Comparison of ENCODE assay signal across 17 cellular contexts in the genomic region with DNA sequence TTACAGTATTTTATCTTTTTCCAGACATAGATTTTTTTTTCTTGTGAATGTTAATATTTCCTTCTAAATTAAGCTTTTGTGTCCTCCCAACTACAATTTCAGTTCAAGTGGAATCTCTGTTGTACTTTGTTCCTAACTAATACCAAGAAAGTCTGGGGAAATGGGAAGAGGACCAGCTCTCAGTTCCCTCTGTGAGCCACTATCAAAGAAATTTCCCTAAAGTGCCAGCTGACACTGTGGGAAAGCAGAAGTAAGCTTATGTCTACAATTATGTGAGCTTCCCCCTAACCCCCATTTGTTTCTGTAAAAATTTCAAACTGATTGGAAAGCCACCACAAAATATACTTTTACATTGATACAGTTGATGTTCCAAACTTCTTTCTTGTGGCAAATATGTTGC.
DNase-seq lines count a peak whose midpoint lies in the region; ATAC-seq, FAIRE-seq and TF ChIP-seq lines count a peak whose summit lies in the region.
"Had no signal": no experiment of that assay in that cellular context is flagged by ENCODE, and none has a peak within 500 bp of the region (broad histone marks: within the 10 kb centered on the region; RNA-seq: fewer than 3 reads in every experiment).

No MANE protein-coding gene starts in this region.

- DNase-seq in Ammon's horn (ENCODE audit: low spot score), result peak; percentile 23
- peak; percentile 44 for DNase-seq in MV-4-11 (lab: John Stamatoyannopoulos, UW)
- DNase-seq in astrocyte (ENCODE audit: low read depth), result no peak
- peak; percentile 1 for DNase-seq in midbrain (lab: John Stamatoyannopoulos, UW)
- no peak for DNase-seq in central memory CD4-positive, alpha-beta T cell
- no peak for DNase-seq in GM10248 (ENCODE audit: extremely low spot score)
- DNase-seq: Calu3; CD4-positive, alpha-beta memory T cell; HCEC 1CT; NCI-H2081 treated with DMSO at 0.1 percent for 48 hours; SK-N-SH; T-helper 1 cell had no signal

- FAIRE-seq in astrocyte (lab: Jason Lieb, UNC), result no peak
- FAIRE-seq: HTR-8/SVneo had no signal

- H3K4me1 ChIP-seq in astrocyte (ENCODE audit: insufficient read depth, low read length), result no peaks in the 10 kb centered on the region

- no peaks in the 10 kb centered on the region for H3K9me3 ChIP-seq in astrocyte (ENCODE audit: insufficient read depth, low read depth, low read length)
- H3K9me3 ChIP-seq: SK-N-SH had no signal

- no peaks in the 10 kb centered on the region for H4K20me1 ChIP-seq in astrocyte (ENCODE audit: insufficient read depth, low read length)

- TF ChIP-seq CTCF in astrocyte (IDR thresholded peaks at IDR 0.05; ENCODE audit: insufficient read depth, low read depth, low read length) (no peak), GM10248 (IDR thresholded peaks at IDR 0.05; ENCODE audit: control extremely low read depth, extremely low read depth, low read depth, missing control alignments) (no peak)

- no peaks in the 10 kb centered on the region for H3K79me2 ChIP-seq in astrocyte (ENCODE audit: insufficient read depth, low read length)

- POLR2A ChIA-PET in GM10248 (lab: Yijun Ruan, JAX), result no interaction called here

- H3K4me3 Mint-ChIP-seq in astrocyte (ENCODE audit: unreplicated experiment), result no peak overlapping the region
- H3K4me3 Mint-ChIP-seq: B cell; CD4-positive, alpha-beta memory T cell had no signal

- CTCF ChIA-PET in GM10248 (lab: Yijun Ruan, JAX), result no interaction called here

- H3K9ac ChIP-seq in astrocyte (ENCODE audit: low read length), result no peak overlapping the region
- H3K9ac ChIP-seq: SK-N-SH had no signal

- H3K4me3 ChIP-seq in astrocyte (ENCODE audit: insufficient read depth, low read depth, low read length), result no peak overlapping the region

- H3K4me1 Mint-ChIP-seq in astrocyte (ENCODE audit: low read depth, unreplicated experiment), result peaks cover 24% of the 10 kb centered on the region
- H3K4me1 Mint-ChIP-seq: B cell; CD4-positive, alpha-beta memory T cell had no signal

- H3K4me2 ChIP-seq in astrocyte (ENCODE audit: low read length), result no peak overlapping the region
- H3K4me2 ChIP-seq: SK-N-SH had no signal

- H3K27me3 ChIP-seq in astrocyte (ENCODE audit: insufficient read depth, low read length), result no peaks in the 10 kb centered on the region

- no peaks in the 10 kb centered on the region for H3K36me3 Mint-ChIP-seq in astrocyte (ENCODE audit: low read depth, unreplicated experiment)
- H3K36me3 Mint-ChIP-seq: CD4-positive, alpha-beta memory T cell had no signal

- no peaks in the 10 kb centered on the region for H3K36me3 ChIP-seq in astrocyte (ENCODE audit: insufficient read depth, low read length)

- H3K9me3 Mint-ChIP-seq in astrocyte (ENCODE audit: unreplicated experiment), result no peaks in the 10 kb centered on the region

- H3K27ac Mint-ChIP-seq in astrocyte (ENCODE audit: unreplicated experiment), result peak overlapping the region; percentile 86
- H3K27ac Mint-ChIP-seq: B cell; CD4-positive, alpha-beta memory T cell had no signal

- H2AFZ ChIP-seq in astrocyte (ENCODE audit: low read depth, low read length), result no peak overlapping the region

- no peak overlapping the region for H3K27ac ChIP-seq in astrocyte (ENCODE audit: low read depth, low read length)
- H3K27ac ChIP-seq: HL-60 had no signal

- H3K27me3 Mint-ChIP-seq in astrocyte (ENCODE audit: low read depth, unreplicated experiment), result no peaks in the 10 kb centered on the region
- H3K27me3 Mint-ChIP-seq: B cell; CD4-positive, alpha-beta memory T cell had no signal

- no peak for ATAC-seq in HG03521 (IDR thresholded peaks at IDR 0.05; ENCODE audit: unreplicated experiment)
- ATAC-seq in GM19395 (IDR thresholded peaks at IDR 0.05; ENCODE audit: unreplicated experiment), result no peak

Comparison
In these comparisons a context has a peak if more than half of its experiments do, and no peak if none do; other contexts are left out.
1. DNase-seq: peak in Ammon's horn (single experiment), MV-4-11 (single experiment) and midbrain (single experiment); none in astrocyte (single experiment), central memory CD4-positive, alpha-beta T cell (single experiment) and GM10248 (single experiment).